ENCODE assay signal across 9 cellular contexts in genomic region chr6:108966855-108967755, GRCh38.
DNase-seq lines count a peak whose midpoint lies in the region; ATAC-seq, FAIRE-seq and TF ChIP-seq lines count a peak whose summit lies in the region.
"Had no signal": no experiment of that assay in that cellular context is flagged by ENCODE, and none has a peak within 500 bp of the region (broad histone marks: within the 10 kb centered on the region; RNA-seq: fewer than 3 reads in every experiment).

No MANE protein-coding gene starts in this region.

- H3K9me3 ChIP-seq in fibroblast of lung (ENCODE audit: control insufficient read depth, insufficient read depth, low read depth, low read length), result no peaks in the 10 kb centered on the region

- no peaks in the 10 kb centered on the region for H3K4me1 ChIP-seq in fibroblast of lung (ENCODE audit: control insufficient read depth, extremely low read depth, insufficient read depth, low read length)

- no peak overlapping the region for H2AFZ ChIP-seq in fibroblast of lung (ENCODE audit: low read length)

- no peak overlapping the region for H3K27ac ChIP-seq in fibroblast of lung (ENCODE audit: insufficient read depth, low read length)
- H3K27ac ChIP-seq: 22Rv1 had no signal

- no peaks in the 10 kb centered on the region for H4K20me1 ChIP-seq in fibroblast of lung (ENCODE audit: control insufficient read depth, extremely low read depth, insufficient read depth, low read length)

- ATAC-seq in GM19324 (IDR thresholded peaks at IDR 0.05; ENCODE audit: low FRiP score, unreplicated experiment), result no peak
- no peak for ATAC-seq in HG02759 (IDR thresholded peaks at IDR 0.05; ENCODE audit: unreplicated experiment)

- intact Hi-C loops in posterior vena cava (cut with DNase I), result no loop called here

- peak overlapping the region; percentile 15 for H3K4me2 ChIP-seq in fibroblast of lung (ENCODE audit: extremely low read depth, insufficient read depth, low read length)

- no peak overlapping the region for H3K9ac ChIP-seq in fibroblast of lung (ENCODE audit: insufficient read depth, low read length)

- no peak for FAIRE-seq in D721Med (lab: Jason Lieb, UNC)

- no peak overlapping the region for H3K4me3 ChIP-seq in fibroblast of lung (replicated peaks in 1 of 4; ENCODE audit: control extremely low read depth in 1 of 4, insufficient read depth in 1 of 4, low read depth in 3 of 4, low read length in 4 of 4)

- no peaks in the 10 kb centered on the region for H3K79me2 ChIP-seq in fibroblast of lung (ENCODE audit: control insufficient read depth, insufficient read depth, low read length)

- H3K36me3 ChIP-seq in fibroblast of lung (ENCODE audit: control insufficient read depth, insufficient read depth, low read length), result no peaks in the 10 kb centered on the region

- peak; percentile 12 to 33 (median 31) for DNase-seq in NCI-H1417 (lab: John Stamatoyannopoulos, UW)
- DNase-seq in NCI-H1417 treated with DMSO at 0.1 percent for 48 hours (lab: John Stamatoyannopoulos, UW), result no peak
- peak; percentile 41 for DNase-seq in SK-N-DZ (ENCODE audit: low spot score)
- DNase-seq in fibroblast of lung (ENCODE audit: low read depth in 2 of 2), result peak; percentile 29 to 65
- peak; percentile 82 for DNase-seq in posterior vena cava (ENCODE audit: low spot score)
- no peak for DNase-seq in D721Med (ENCODE audit: insufficient read length, low spot score)

- no peak for TF ChIP-seq CTCF in fibroblast of lung (conservative IDR thresholded peaks at IDR 0.05 in 1 of 2, IDR thresholded peaks at IDR 0.05 in 1 of 2; ENCODE audit: low read depth in 1 of 2, low read length in 2 of 2)
- no peak for TF ChIP-seq CTCF in D721Med (IDR thresholded peaks at IDR 0.05; ENCODE audit: insufficient read depth, missing control alignments)

- H3K27me3 ChIP-seq in fibroblast of lung (ENCODE audit: control insufficient read depth, insufficient read depth, low read length), result no peaks in the 10 kb centered on the region

Comparison
In these comparisons a context has a peak if more than half of its experiments do, and no peak if none do; other contexts are left out.
1. DNase-seq: peak in NCI-H1417 (3 of 3), SK-N-DZ (single experiment), fibroblast of lung (2 of 2) and posterior vena cava (single experiment); none in NCI-H1417 treated with DMSO at 0.1 percent for 48 hours (single experiment) and D721Med (single experiment).